ENCODE assay signal across 8 cellular contexts in genomic region chr20:38962044-38962897, GRCh38.
A peak's percentile ranks its signal among the peaks of the same experiment; 100 is the strongest.
DNase-seq lines count a peak whose midpoint lies in the region; ATAC-seq and TF ChIP-seq lines count a peak whose summit lies in the region.

TSS of gene DHX35 (plus strand) at chr20:38962344. CDS start at chr20:38962368, 24 bp downstream.

- ATAC-seq in GM19023 (IDR thresholded peaks at IDR 0.05; ENCODE audit: unreplicated experiment) (peak; percentile 95), HG03280 (IDR thresholded peaks at IDR 0.05; ENCODE audit: unreplicated experiment) (peak; percentile 97)
- peak; percentile 97 for ATAC-seq in central memory CD8-positive, alpha-beta T cell (replicated peaks; ENCODE audit: extremely low read depth, poor library complexity, severe bottlenecking)

- peak within 1 kb of the TSS; percentile 95 for H3K27ac Mint-ChIP-seq in central memory CD8-positive, alpha-beta T cell (ENCODE audit: low read depth)

- H3K27me3 Mint-ChIP-seq in central memory CD8-positive, alpha-beta T cell: no peaks in the 10 kb centered on the region

- H3K4me3 ChIP-seq in AG10803 (ENCODE audit: low read length): peak within 1 kb of the TSS; percentile 94

- H3K36me3 Mint-ChIP-seq in central memory CD8-positive, alpha-beta T cell (ENCODE audit: insufficient read depth): peaks cover 4% of the 10 kb centered on the region

- H3K4me3 Mint-ChIP-seq in central memory CD8-positive, alpha-beta T cell: peak within 1 kb of the TSS; percentile 91

- peak; percentile 54 for TF ChIP-seq CTCF in AG10803 (conservative IDR thresholded peaks at IDR 0.05; ENCODE audit: low read length)

- DNase-seq in AG10803 (ENCODE audit: low read depth): peak; percentile 95
- DNase-seq in NCI-H345 treated with DMSO at 0.1 percent for 48 hours (lab: John Stamatoyannopoulos, UW; ENCODE audit: unreplicated experiment): peak; percentile 97
- DNase-seq in activated CD4-positive, CD25-positive, alpha-beta regulatory T cell treated with anti-CD3 and anti-CD28 coated beads, Interleukin-2, amount 50 U/mL, for 16 hours (ENCODE audit: low read depth, low spot score): peak; percentile 96
- peak; percentile 97 to 98 for DNase-seq in central memory CD8-positive, alpha-beta T cell (ENCODE audit: low spot score in 2 of 2)
- peak; percentile 98 for DNase-seq in islet precursor cell
- DNase-seq in stimulated activated CD4-positive, alpha-beta T cell treated with anti-CD3 and anti-CD28 coated beads, Interleukin-12 subunit alpha, Interleukin-12 subunit beta, amount 100 ng/mL, for 48 hours (ENCODE audit: low read depth in 2 of 3, low spot score in 1 of 3): peak; percentile 96 to 99 (median 97)

- H3K4me1 Mint-ChIP-seq in central memory CD8-positive, alpha-beta T cell: peaks cover 16% of the 10 kb centered on the region

- no peaks in the 10 kb centered on the region for H3K9me3 Mint-ChIP-seq in central memory CD8-positive, alpha-beta T cell

Comparison
In these comparisons a context has a peak if more than half of its experiments do, and no peak if none do; other contexts are left out.
1. Peak in every context shown above with its lines: DNase-seq, ATAC-seq and H3K4me3 ChIP-seq.